20 cellular contexts compared by ENCODE assay signal in the genomic region with DNA sequence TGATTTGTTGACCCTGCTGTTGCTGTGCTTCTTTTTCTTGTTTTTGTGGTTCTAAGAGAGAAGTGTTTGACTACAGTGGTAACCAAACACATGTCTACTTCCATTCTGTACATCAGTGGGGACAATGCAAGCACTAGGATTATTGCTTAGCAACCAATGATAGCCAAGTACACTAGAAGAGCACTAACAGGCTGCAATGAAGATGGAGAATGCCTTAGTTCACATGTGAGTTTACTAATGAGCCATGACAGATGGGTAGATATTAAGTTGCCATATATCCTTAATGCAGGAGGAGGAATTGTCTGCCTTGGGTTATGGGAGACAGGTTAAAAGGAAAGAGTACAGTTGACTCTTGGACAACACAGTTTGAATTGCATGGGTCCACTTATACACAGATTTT. TPM values are rescaled to one million over a fixed set of nuclear protein-coding genes. Genes with fewer than 3 reads are reported as not detected.
A peak's percentile ranks its signal among the peaks of the same experiment; 100 is the strongest.
DNase-seq lines count a peak whose midpoint lies in the region; FAIRE-seq and TF ChIP-seq lines count a peak whose summit lies in the region.
"Had no signal": no experiment of that assay in that cellular context is flagged by ENCODE, and none has a peak within 500 bp of the region (broad histone marks: within the 10 kb centered on the region; RNA-seq: fewer than 3 reads in every experiment).

No MANE protein-coding gene starts in this region.

- no peaks in the 10 kb centered on the region for H4K20me1 ChIP-seq in keratinocyte (ENCODE audit: control insufficient read depth, extremely low read depth, insufficient read depth, low read length)

- H3K27ac ChIP-seq in keratinocyte (ENCODE audit: control insufficient read depth, insufficient read depth, low read length): no peak overlapping the region
- H3K27ac ChIP-seq: psoas muscle had no signal

- FAIRE-seq in keratinocyte (lab: Jason Lieb, UNC): peak; percentile 55
- FAIRE-seq: GM19239 had no signal

- H3K79me2 ChIP-seq in keratinocyte (ENCODE audit: control insufficient read depth, insufficient read depth, low read length): no peaks in the 10 kb centered on the region

- H3K36me3 ChIP-seq in keratinocyte (ENCODE audit: control insufficient read depth in 2 of 2, extremely low read depth in 1 of 2, insufficient read depth in 2 of 2, low read length in 2 of 2): no peaks in the 10 kb centered on the region

- DNase-seq in DMS153 treated with DMSO at 0.1 percent for 48 hours (lab: John Stamatoyannopoulos, UW; ENCODE audit: unreplicated experiment): peak; percentile 56
- DNase-seq in NCI-H128 (lab: John Stamatoyannopoulos, UW; ENCODE audit: unreplicated experiment): peak; percentile 5
- DNase-seq in NCI-H69 (lab: John Stamatoyannopoulos, UW): peak; percentile 92
- no peak for DNase-seq in keratinocyte (ENCODE audit: low read depth, low spot score)
- DNase-seq in medulla oblongata (ENCODE audit: extremely low spot score): no peak
- no peak for DNase-seq in AG08396 (ENCODE audit: low spot score)
- DNase-seq in activated T-cell treated with anti-CD3 and anti-CD28 coated beads, Interleukin-2, amount 50 U/mL, for 48 hours: no peak
- DNase-seq: activated CD8-positive, alpha-beta memory T cell treated with anti-CD3 and anti-CD28 coated beads, Interleukin-2, amount 10 ng/mL, durations not matched to agents 7 days and 5 days; activated effector memory CD4-positive, alpha-beta T cell treated with Interleukin-2 at 50 U/mL for 16 hours; C1 segment of cervical spinal cord; DND-41; head of caudate nucleus; mammary epithelial cell; naive thymus-derived CD8-positive, alpha-beta T cell; NCI-H2081 treated with DMSO at 0.1 percent for 48 hours; psoas muscle; SHP77 treated with DMSO at 0.1 percent for 48 hours; T-helper 9 cell had no signal

- no peak overlapping the region for H3K9ac ChIP-seq in keratinocyte (ENCODE audit: control insufficient read depth, extremely low read depth, insufficient read depth, low read length)

- no peaks in the 10 kb centered on the region for H3K4me1 ChIP-seq in keratinocyte (ENCODE audit: control insufficient read depth, extremely low read depth, insufficient read depth, low read length)
- H3K4me1 ChIP-seq: psoas muscle had no signal

- H2AFZ ChIP-seq in keratinocyte (ENCODE audit: control insufficient read depth, low read length): no peak overlapping the region

- no peaks in the 10 kb centered on the region for H3K9me1 ChIP-seq in keratinocyte (ENCODE audit: control insufficient read depth, extremely low read depth, insufficient read depth, low read length)

- dilution Hi-C loops in keratinocyte (cut with MboI; ENCODE audit: extremely low pct_ligation_motif_present, low sequenced_read_pairs): no loop called here

- H3K27me3 ChIP-seq in keratinocyte (ENCODE audit: control insufficient read depth, extremely low read depth, insufficient read depth, low read length): no peaks in the 10 kb centered on the region

- H3K9me3 ChIP-seq in keratinocyte (ENCODE audit: control insufficient read depth, low read depth, low read length): no peaks in the 10 kb centered on the region
- H3K9me3 ChIP-seq: psoas muscle had no signal

- TF ChIP-seq CTCF in keratinocyte (optimal IDR thresholded peaks at IDR 0.05 in 1 of 3, IDR thresholded peaks at IDR 0.05 in 1 of 3, conservative IDR thresholded peaks at IDR 0.05 in 1 of 3; ENCODE audit: extremely low read depth in 1 of 3, insufficient read depth in 2 of 3, low read length in 3 of 3): no peak

- no peak overlapping the region for H3K4me2 ChIP-seq in keratinocyte (ENCODE audit: control insufficient read depth, extremely low read depth, insufficient read depth, low read depth, low read length)
- H3K4me2 ChIP-seq: smooth muscle cell had no signal

- H3K4me3 ChIP-seq in keratinocyte (ENCODE audit: control insufficient read depth in 2 of 3, extremely low read depth in 1 of 3, insufficient read depth in 2 of 3, low read depth in 1 of 3, low read length in 3 of 3): no peak overlapping the region
- H3K4me3 ChIP-seq: psoas muscle, smooth muscle cell had no signal

RNA-seq across cellular contexts. Expression of gene EFCAB5, which starts 8.3 kb away (rescaled TPM):
- 0.08 to 0.17 TPM (median 0.13 TPM) in 3 replicates for polyA plus RNA-seq in keratinocyte
- polyA plus RNA-seq in keratinocyte (2011; ENCODE audit: low read depth): 0.51 TPM
- 0.09 and 0.10 TPM in 2 replicates for polyA plus RNA-seq in keratinocyte (2011; cell fraction: cytosol; rRNA removed)
- 0.28 and 0.33 TPM in 2 replicates for polyA plus RNA-seq in keratinocyte (2011; cell fraction: nucleus; rRNA removed)
- 0.08 and 0.29 TPM in 2 replicates for polyA plus RNA-seq in keratinocyte (2012; ENCODE audit: low replicate concordance)
- polyA minus RNA-seq in keratinocyte: not detected in 3 replicates
- polyA minus RNA-seq in keratinocyte (2011; cell fraction: cytosol; rRNA and poly(A)+ RNA removed): not detected
- 0.74 and 1.2 TPM in 2 replicates for polyA minus RNA-seq in keratinocyte (2011; cell fraction: nucleus; rRNA and poly(A)+ RNA removed)

RNA-seq across cellular contexts. Expression of gene SSH2, which starts 19.7 kb away (rescaled TPM):
- polyA plus RNA-seq in keratinocyte: 11.3 to 23.1 TPM (median 13.9 TPM) in 3 replicates
- 8.2 TPM for polyA plus RNA-seq in keratinocyte (2011; ENCODE audit: low read depth)
- polyA plus RNA-seq in keratinocyte (2011; cell fraction: cytosol; rRNA removed): 14.4 and 18.0 TPM in 2 replicates
- 23.1 and 25.8 TPM in 2 replicates for polyA plus RNA-seq in keratinocyte (2011; cell fraction: nucleus; rRNA removed)
- polyA plus RNA-seq in keratinocyte (2012; ENCODE audit: low replicate concordance): 13.1 and 22.8 TPM in 2 replicates
- polyA minus RNA-seq in keratinocyte: 26.8 to 40.0 TPM (median 30.9 TPM) in 3 replicates
- polyA minus RNA-seq in keratinocyte (2011; cell fraction: cytosol; rRNA and poly(A)+ RNA removed): 18.8 TPM
- 35.5 and 69.9 TPM in 2 replicates for polyA minus RNA-seq in keratinocyte (2011; cell fraction: nucleus; rRNA and poly(A)+ RNA removed)

Comparison
In these comparisons a context has a peak if more than half of its experiments do, and no peak if none do; other contexts are left out.
1. DNase-seq: peak in DMS153 treated with DMSO at 0.1 percent for 48 hours (single experiment), NCI-H128 (single experiment) and NCI-H69 (single experiment); none in keratinocyte (single experiment), medulla oblongata (single experiment), AG08396 (single experiment) and activated T-cell treated with anti-CD3 and anti-CD28 coated beads, Interleukin-2, amount 50 U/mL, for 48 hours (0 of 2).